In the genomic region with DNA sequence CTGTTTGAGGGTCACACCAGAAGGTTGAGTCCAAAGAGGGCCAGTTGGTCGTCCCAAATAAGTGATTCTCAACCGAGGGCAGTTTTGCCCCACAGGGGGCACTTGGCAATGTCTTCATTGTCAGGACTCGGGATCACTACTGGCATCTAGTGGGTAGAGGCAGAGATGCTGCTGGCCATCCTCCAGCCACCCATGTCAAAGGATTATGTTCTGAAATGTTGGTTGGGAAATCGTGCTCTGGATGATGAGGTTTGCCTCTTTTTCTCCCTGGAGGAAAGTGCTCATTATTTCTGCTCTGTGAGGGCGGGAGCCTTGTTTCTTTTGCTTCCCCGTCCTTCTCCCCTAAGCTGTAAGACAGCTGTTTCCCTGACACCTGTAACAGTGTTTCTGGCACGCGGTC, we compare ENCODE assay signal across 9 cellular contexts. TPM values are rescaled to one million over a fixed set of nuclear protein-coding genes. Genes with fewer than 3 reads are reported as not detected.
DNase-seq lines count a peak whose midpoint lies in the region; ATAC-seq, FAIRE-seq and TF ChIP-seq lines count a peak whose summit lies in the region.
"Had no signal": no experiment of that assay in that cellular context is flagged by ENCODE, and none has a peak within 500 bp of the region (broad histone marks: within the 10 kb centered on the region; RNA-seq: fewer than 3 reads in every experiment).

No MANE protein-coding gene starts in this region.

- no peak overlapping the region for H3K27ac ChIP-seq in H1 (ENCODE audit: low read depth, low read length)
- H3K27ac ChIP-seq in mesendoderm (ENCODE audit: low read depth, low read length) = no peak overlapping the region

- H4K5ac ChIP-seq in H1 (ENCODE audit: insufficient read length, low read depth, low read length) (no peak overlapping the region), mesendoderm (ENCODE audit: low read length) (no peak overlapping the region)

- H2AK5ac ChIP-seq in H1 (ENCODE audit: low read depth, low read length) (no peak overlapping the region), mesendoderm (ENCODE audit: low read length) (no peak overlapping the region)

- H2AFZ ChIP-seq in H1 (ENCODE audit: low read length) = no peak overlapping the region

- peaks cover 10% of the 10 kb centered on the region for H3K23me2 ChIP-seq in H1 (ENCODE audit: low read depth, low read length)

- no peak for TF ChIP-seq POLR2A in H1 (IDR thresholded peaks at IDR 0.05; ENCODE audit: control extremely low read depth in 1 of 2, low read depth in 2 of 2, low read length in 2 of 2)

- DNase-seq in NCI-H2029 (lab: John Stamatoyannopoulos, UW) = peak; percentile 4
- no peak for DNase-seq in NCI-H2029 treated with DMSO at 0.1 percent for 48 hours (lab: John Stamatoyannopoulos, UW)
- DNase-seq in SK-MEL-5 (ENCODE audit: low read depth, low spot score) = peak; percentile 93
- DNase-seq in H1 (ENCODE audit: low read depth in 1 of 2, low spot score in 2 of 2) = no peak
- peak; percentile 79 for DNase-seq in mesendoderm

- H3K79me2 ChIP-seq in H1 (ENCODE audit: control insufficient read depth in 1 of 2, insufficient read depth in 2 of 2, low read length in 2 of 2) (no peaks in the 10 kb centered on the region; a peak in 1 of 4 replicates), mesendoderm (ENCODE audit: control insufficient read depth, insufficient read depth, low read length) (peaks cover 2% of the 10 kb centered on the region)

- no peak overlapping the region for H3K4me2 ChIP-seq in H1 (ENCODE audit: insufficient read depth in 1 of 2, low read depth in 2 of 2, low read length in 2 of 2)
- H3K4me2 ChIP-seq in mesendoderm (ENCODE audit: low read length) = no peak overlapping the region

- FAIRE-seq in H1 (lab: Jason Lieb, UNC) = no peak

- H3K9ac ChIP-seq in H1 (replicated peaks in 1 of 4; ENCODE audit: extremely low read depth in 1 of 4, low read depth in 3 of 4, low read length in 3 of 4) (no peak overlapping the region), mesendoderm (ENCODE audit: low read length) (no peak overlapping the region)

- TF ChIP-seq RAD21 in H1 (IDR thresholded peaks at IDR 0.05 in 1 of 2, conservative IDR thresholded peaks at IDR 0.05 in 1 of 2; ENCODE audit: low read depth in 2 of 2, low read length in 2 of 2) = peak; percentile 53 to 66

- H2BK120ac ChIP-seq in H1 (replicated peaks; ENCODE audit: low read depth, low read length) (no peak overlapping the region), mesendoderm (ENCODE audit: low read depth, low read length) (no peak overlapping the region)

- in situ Hi-C loops in SK-MEL-5 (cut with HindIII; ENCODE audit: low pct_unique_long_range_greater_than_20kb, low sequenced_read_pairs) = no loop called here

- TF ChIP-seq EP300 in H1 (IDR thresholded peaks at IDR 0.05; ENCODE audit: borderline replicate concordance in 1 of 2, low read depth in 2 of 2, low read length in 2 of 2) = no peak

- no peak overlapping the region for H3K4me3 ChIP-seq in H1 (ENCODE audit: extremely low read depth in 1 of 4, insufficient read depth in 2 of 4, low read depth in 3 of 4, low read length in 4 of 4)
- no peak overlapping the region for H3K4me3 ChIP-seq in mesendoderm (ENCODE audit: low read length)

- H3K9me3 ChIP-seq in H1 (ENCODE audit: insufficient read depth in 2 of 2, low read depth in 1 of 2, low read length in 1 of 2) = no peaks in the 10 kb centered on the region
- H3K9me3 ChIP-seq: Caco-2 had no signal

- H3K18ac ChIP-seq in H1 (ENCODE audit: extremely low read depth, low read length) (no peak overlapping the region), mesendoderm (ENCODE audit: low read length) (no peak overlapping the region)

- H3K9me3 Mint-ChIP-seq in IgD-negative memory B cell = no peaks in the 10 kb centered on the region

- H2BK20ac ChIP-seq in H1 (ENCODE audit: low read length) = no peak overlapping the region

- H4K20me1 ChIP-seq in H1 (replicated peaks in 1 of 2; ENCODE audit: control insufficient read depth in 1 of 2, insufficient read depth in 2 of 2, low read length in 2 of 2) = peaks cover 0 to 3% of the 10 kb centered on the region in 2 experiments

- H3K36me3 Mint-ChIP-seq in IgD-negative memory B cell = no peaks in the 10 kb centered on the region

- peaks cover 18 to 28% (median 24%) of the 10 kb centered on the region in 3 donors for H3K4me1 Mint-ChIP-seq in IgD-negative memory B cell

- POLR2A ChIA-PET in H1 (lab: Charles Lee; ENCODE audit: partially characterized antibody) = no interaction called here

- H3K4me3 Mint-ChIP-seq in IgD-negative memory B cell = peak overlapping the region in 2 of 4 donors; percentile 54 to 85

- H3K4ac ChIP-seq in H1 (replicated peaks; ENCODE audit: insufficient read length, low read depth, low read length) (no peak overlapping the region), mesendoderm (ENCODE audit: low read depth, low read length) (no peak overlapping the region)

- H3K79me1 ChIP-seq in H1 (ENCODE audit: low read depth, low read length) = no peaks in the 10 kb centered on the region; the same call in 1 of the 2 replicates
- H3K79me1 ChIP-seq in mesendoderm (ENCODE audit: low read length) = peaks cover 7% of the 10 kb centered on the region

- H3K4me1 ChIP-seq in H1 (replicated peaks in 1 of 4; ENCODE audit: control insufficient read depth in 3 of 4, insufficient read depth in 4 of 4, low read length in 3 of 4) (peaks cover 0 to 5% (median 3%) of the 10 kb centered on the region in 4 experiments; a peak in 4 of 7 replicates), mesendoderm (ENCODE audit: control insufficient read depth, low read depth, low read length) (peaks cover 2% of the 10 kb centered on the region)

- CTCF ChIA-PET in H1 (lab: Charles Lee; ENCODE audit: partially characterized antibody) = interaction anchor here (0.6 to 3.7 kb wide), 10 partner anchors 9 to 659 kb away, joined by 3 to 22 read pairs (median 4); no protein-coding TSS in a partner anchor

- no peak for ATAC-seq in HG03439 (IDR thresholded peaks at IDR 0.05; ENCODE audit: unreplicated experiment)
- no peak for ATAC-seq in HG02840 (IDR thresholded peaks at IDR 0.05; ENCODE audit: low FRiP score, unreplicated experiment)

- H3K27me3 Mint-ChIP-seq in IgD-negative memory B cell = no peaks in the 10 kb centered on the region

- H2BK12ac ChIP-seq in H1 (ENCODE audit: low read depth, low read length) = no peak overlapping the region

- no peak overlapping the region for H3K23ac ChIP-seq in H1 (ENCODE audit: insufficient read length)
- H3K23ac ChIP-seq in mesendoderm (ENCODE audit: low read length) = no peak overlapping the region

- 61% methylated on average over 8 of the region's 8 CpGs; no CpG with 5 or more reads in 1 of the 2 experiments for WGBS in H1 (ENCODE audit: extremely low coverage in 1 of 2, insufficient coverage in 1 of 2, insufficient read length in 1 of 2, insufficient replicate concordance in 2 of 2, low coverage in 1 of 2, low lambda C conversion rate in 2 of 2, missing lambda C conversion rate in 1 of 2), 2 experiments
- WGBS in mesendoderm (ENCODE audit: extremely low coverage, insufficient coverage, low lambda C conversion rate) = no CpG with 5 or more reads among the region's 8 CpGs

- H4K8ac ChIP-seq in H1 (ENCODE audit: extremely low read depth, insufficient read depth, low read length) (no peak overlapping the region), mesendoderm (ENCODE audit: low read depth, low read length) (no peak overlapping the region)

- H3K56ac ChIP-seq in H1 (replicated peaks; ENCODE audit: insufficient read length, low read depth, low read length) (no peak overlapping the region), mesendoderm (ENCODE audit: low read length) (no peak overlapping the region)

- H2BK5ac ChIP-seq in H1 (ENCODE audit: low read depth, low read length) (no peak overlapping the region), mesendoderm (ENCODE audit: low read length) (no peak overlapping the region)

- H3K36me3 ChIP-seq in H1 (ENCODE audit: control insufficient read depth in 2 of 4, insufficient read depth in 4 of 4, low read length in 3 of 4) (peaks cover 0 to 3% (median 2%) of the 10 kb centered on the region in 4 experiments; a peak in 3 of 8 replicates), mesendoderm (ENCODE audit: control insufficient read depth, insufficient read depth, low read length) (no peaks in the 10 kb centered on the region)

- H3K14ac ChIP-seq in H1 (ENCODE audit: insufficient read length) = no peak overlapping the region

- peak; percentile 67 to 86 (median 80) for TF ChIP-seq CTCF in H1 (IDR thresholded peaks at IDR 0.05; ENCODE audit: control extremely low read depth in 1 of 3, insufficient read depth in 1 of 3, low read depth in 1 of 3, low read length in 3 of 3)

- H3K27ac Mint-ChIP-seq in IgD-negative memory B cell = peak overlapping the region in 2 of 3 donors; percentile 40 to 79

- H4K91ac ChIP-seq in H1 (replicated peaks; ENCODE audit: insufficient read length, low read length) = no peak overlapping the region

- H2BK15ac ChIP-seq in H1 (ENCODE audit: low read length) (no peak overlapping the region), mesendoderm (replicated peaks; ENCODE audit: low read depth) (no peak overlapping the region)

- H3K27me3 ChIP-seq in H1 (replicated peaks in 1 of 4; ENCODE audit: control insufficient read depth in 3 of 4, extremely low read depth in 1 of 4, insufficient read depth in 3 of 4, low read length in 3 of 4) (no peaks in the 10 kb centered on the region), mesendoderm (ENCODE audit: insufficient read depth, low read length, poor library complexity) (no peaks in the 10 kb centered on the region)

RNA-seq across cellular contexts. Expression of a gene that starts 3.6 kb away (rescaled TPM):
- 5.3 TPM for polyA plus RNA-seq in IgD-negative memory B cell
- total RNA-seq in SK-MEL-5 (2014; rRNA removed; shearing (Covaris generic)) = 11.4 and 12.6 TPM in 2 replicates
- 11.1 and 18.6 TPM in 2 replicates for polyA plus RNA-seq in SK-MEL-5 (2015; cell fraction: cytosol; rRNA removed)
- 59.4 and 73.3 TPM in 2 replicates for polyA plus RNA-seq in SK-MEL-5 (2015; cell fraction: nucleus; rRNA removed)
- total RNA-seq in H1 (2021; fragmentation: NEBNext Ultra II Directional; extraction: Animal tissue kit (Norgen Biotek cat#: 25700)) = 8.3 and 9.4 TPM in 2 replicates
- polyA plus RNA-seq in H1 (2011; rRNA removed) = 8.1 and 10.0 TPM in 2 replicates
- polyA plus RNA-seq in H1 (2011; cell fraction: cytosol; rRNA removed) = 12.1 TPM
- polyA plus RNA-seq in H1 (2011; cell fraction: nucleus; rRNA removed) = 16.8 TPM
- polyA plus RNA-seq in H1 (2012, experiment 1 of 2) = 7.1 to 9.9 TPM (median 8.8 TPM) in 4 replicates
- polyA plus RNA-seq in H1 (2012, experiment 2 of 2) = 3.8 TPM
- polyA plus RNA-seq in H1 (2013, experiment 1 of 2) = 7.7 TPM
- 6.8 TPM for polyA plus RNA-seq in H1 (2013, experiment 2 of 2)
- polyA minus RNA-seq in H1 (2011; rRNA and poly(A)+ RNA removed) = 6.6 and 7.8 TPM in 2 replicates
- 6.6 TPM for polyA minus RNA-seq in H1 (2011; cell fraction: cytosol; rRNA and poly(A)+ RNA removed)
- polyA minus RNA-seq in H1 (2011; cell fraction: nucleus; rRNA and poly(A)+ RNA removed) = 15.0 TPM
- 5.3 TPM for polyA plus RNA-seq in mesendoderm (2013, experiment 1 of 2)
- 5.9 TPM for polyA plus RNA-seq in mesendoderm (2013, experiment 2 of 2)

RNA-seq across cellular contexts. Expression of a gene that starts 18.1 kb away (rescaled TPM):
- polyA plus RNA-seq in IgD-negative memory B cell (0.43 TPM), H1 (2011; rRNA removed) (2.1 and 2.8 TPM in 2 replicates)
- 98.9 and 111 TPM in 2 replicates for total RNA-seq in SK-MEL-5 (2014; rRNA removed; shearing (Covaris generic))
- 122 and 124 TPM in 2 replicates for polyA plus RNA-seq in SK-MEL-5 (2015; cell fraction: cytosol; rRNA removed)
- polyA plus RNA-seq in SK-MEL-5 (2015; cell fraction: nucleus; rRNA removed) = 589 and 596 TPM in 2 replicates
- total RNA-seq in H1 (2021; fragmentation: NEBNext Ultra II Directional; extraction: Animal tissue kit (Norgen Biotek cat#: 25700)) = 1.7 and 2.5 TPM in 2 replicates
- 2.8 TPM for polyA plus RNA-seq in H1 (2011; cell fraction: cytosol; rRNA removed)
- 5.2 TPM for polyA plus RNA-seq in H1 (2011; cell fraction: nucleus; rRNA removed)
- polyA plus RNA-seq in H1 (2012, experiment 1 of 2) = 2.3 to 2.7 TPM (median 2.5 TPM) in 4 replicates
- 1.3 TPM for polyA plus RNA-seq in H1 (2012, experiment 2 of 2)
- 1.6 TPM for polyA plus RNA-seq in H1 (2013, experiment 1 of 2)
- 2.1 TPM for polyA plus RNA-seq in H1 (2013, experiment 2 of 2)
- polyA minus RNA-seq in H1 (2011; rRNA and poly(A)+ RNA removed) = 1.7 and 3.7 TPM in 2 replicates
- polyA minus RNA-seq in H1 (2011; cell fraction: cytosol; rRNA and poly(A)+ RNA removed) = 1.8 TPM
- polyA minus RNA-seq in H1 (2011; cell fraction: nucleus; rRNA and poly(A)+ RNA removed) = 6.1 TPM
- polyA plus RNA-seq in mesendoderm (2013, experiment 1 of 2) = 3.2 TPM
- polyA plus RNA-seq in mesendoderm (2013, experiment 2 of 2) = 2.7 TPM

RNA-seq across cellular contexts. Expression of a gene that starts 39.6 kb away (rescaled TPM):
- 39.5 TPM for polyA plus RNA-seq in IgD-negative memory B cell
- 127 and 133 TPM in 2 replicates for total RNA-seq in SK-MEL-5 (2014; rRNA removed; shearing (Covaris generic))
- polyA plus RNA-seq in SK-MEL-5 (2015; cell fraction: cytosol; rRNA removed) = 96.7 and 99.2 TPM in 2 replicates
- 17.7 and 21.0 TPM in 2 replicates for polyA plus RNA-seq in SK-MEL-5 (2015; cell fraction: nucleus; rRNA removed)
- total RNA-seq in H1 (2021; fragmentation: NEBNext Ultra II Directional; extraction: Animal tissue kit (Norgen Biotek cat#: 25700)) = 47.8 and 53.2 TPM in 2 replicates
- 51.6 and 59.9 TPM in 2 replicates for polyA plus RNA-seq in H1 (2011; rRNA removed)
- 51.3 TPM for polyA plus RNA-seq in H1 (2011; cell fraction: cytosol; rRNA removed)
- polyA plus RNA-seq in H1 (2011; cell fraction: nucleus; rRNA removed) = 31.1 TPM
- polyA plus RNA-seq in H1 (2012, experiment 1 of 2) = 34.7 to 41.9 TPM (median 36.2 TPM) in 4 replicates
- 40.1 TPM for polyA plus RNA-seq in H1 (2012, experiment 2 of 2)
- 34.2 TPM for polyA plus RNA-seq in H1 (2013, experiment 1 of 2)
- polyA plus RNA-seq in H1 (2013, experiment 2 of 2) = 35.7 TPM
- 21.3 and 34.7 TPM in 2 replicates for polyA minus RNA-seq in H1 (2011; rRNA and poly(A)+ RNA removed)
- polyA minus RNA-seq in H1 (2011; cell fraction: cytosol; rRNA and poly(A)+ RNA removed) = 15.2 TPM
- polyA minus RNA-seq in H1 (2011; cell fraction: nucleus; rRNA and poly(A)+ RNA removed) = 16.9 TPM
- polyA plus RNA-seq in mesendoderm (2013, experiment 1 of 2) = 35.2 TPM
- 34.8 TPM for polyA plus RNA-seq in mesendoderm (2013, experiment 2 of 2)

RNA-seq across cellular contexts. Expression of a gene that starts 39.6 kb away (rescaled TPM):
- polyA plus RNA-seq in IgD-negative memory B cell = 3.2 TPM
- total RNA-seq in SK-MEL-5 (2014; rRNA removed; shearing (Covaris generic)) = 20.8 and 22.7 TPM in 2 replicates
- polyA plus RNA-seq in SK-MEL-5 (2015; cell fraction: cytosol; rRNA removed) = 42.5 and 49.5 TPM in 2 replicates
- polyA plus RNA-seq in SK-MEL-5 (2015; cell fraction: nucleus; rRNA removed) = 27.7 and 28.0 TPM in 2 replicates
- total RNA-seq in H1 (2021; fragmentation: NEBNext Ultra II Directional; extraction: Animal tissue kit (Norgen Biotek cat#: 25700)) = 19.4 and 23.2 TPM in 2 replicates
- 6.8 and 9.2 TPM in 2 replicates for polyA plus RNA-seq in H1 (2011; rRNA removed)
- polyA plus RNA-seq in H1 (2011; cell fraction: cytosol; rRNA removed) = 11.0 TPM
- 11.4 TPM for polyA plus RNA-seq in H1 (2011; cell fraction: nucleus; rRNA removed)
- 7.6 to 8.8 TPM (median 8.3 TPM) in 4 replicates for polyA plus RNA-seq in H1 (2012, experiment 1 of 2)
- 4.4 TPM for polyA plus RNA-seq in H1 (2012, experiment 2 of 2)
- 8.5 TPM for polyA plus RNA-seq in H1 (2013, experiment 1 of 2)
- polyA plus RNA-seq in H1 (2013, experiment 2 of 2) = 6.4 TPM
- 17.1 and 21.0 TPM in 2 replicates for polyA minus RNA-seq in H1 (2011; rRNA and poly(A)+ RNA removed)
- polyA minus RNA-seq in H1 (2011; cell fraction: cytosol; rRNA and poly(A)+ RNA removed) = 10.2 TPM
- polyA minus RNA-seq in H1 (2011; cell fraction: nucleus; rRNA and poly(A)+ RNA removed) = 14.1 TPM
- polyA plus RNA-seq in mesendoderm (2013, experiment 1 of 2) = 4.2 TPM
- polyA plus RNA-seq in mesendoderm (2013, experiment 2 of 2) = 4.9 TPM

Comparison
In these comparisons a context has a peak if more than half of its experiments do, and no peak if none do; other contexts are left out.
1. DNase-seq: peak in NCI-H2029 (single experiment), SK-MEL-5 (single experiment) and mesendoderm (single experiment); none in NCI-H2029 treated with DMSO at 0.1 percent for 48 hours (single experiment) and H1 (0 of 2).
2. RNA of a gene that starts 18.1 kb away (total RNA-seq): 98.9 to 111 TPM in SK-MEL-5; 1.7 to 2.5 TPM in H1; every median in the first group is over 10 times any median in the second.